In the genomic region with DNA sequence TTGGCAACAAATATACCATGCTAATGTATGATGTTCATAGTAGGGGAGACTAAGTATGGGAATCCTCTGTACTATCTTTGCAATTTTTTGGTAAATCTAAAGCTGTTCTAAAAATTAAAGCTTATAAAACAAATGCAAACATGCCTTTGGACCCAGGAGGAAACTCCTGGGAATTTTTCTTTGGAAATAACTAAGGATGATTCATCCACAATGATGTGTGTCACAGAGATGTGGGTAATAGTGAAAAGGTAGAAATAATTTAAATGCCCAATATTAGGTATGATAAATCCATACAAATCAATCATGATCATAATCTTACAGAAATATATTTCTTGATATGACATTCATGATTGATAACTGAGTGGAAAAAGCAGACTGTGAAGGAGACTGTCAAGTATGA, we compare ENCODE assay signal across 31 cellular contexts.
DNase-seq lines count a peak whose midpoint lies in the region; ATAC-seq and TF ChIP-seq lines count a peak whose summit lies in the region.
"Had no signal": no experiment of that assay in that cellular context is flagged by ENCODE, and none has a peak within 500 bp of the region (broad histone marks: within the 10 kb centered on the region; RNA-seq: fewer than 3 reads in every experiment).

No MANE protein-coding gene starts in this region.

- H3K9me3 ChIP-seq in mesenchymal stem cell (ENCODE audit: control insufficient read depth, low read length), result no peaks in the 10 kb centered on the region
- H3K9me3 ChIP-seq: gastroesophageal sphincter, ovary, suprapubic skin, vagina had no signal

- no peaks in the 10 kb centered on the region for H3K27me3 ChIP-seq in mesenchymal stem cell (ENCODE audit: control insufficient read depth in 1 of 2, insufficient read depth in 1 of 2, low read length in 2 of 2)
- H3K27me3 ChIP-seq: gastroesophageal sphincter, ovary, suprapubic skin, vagina had no signal

- no peak overlapping the region for H3K18ac ChIP-seq in mesenchymal stem cell (ENCODE audit: low read depth in 1 of 2, low read length in 2 of 2)

- H3K23ac ChIP-seq in mesenchymal stem cell (ENCODE audit: low read length in 2 of 2), result no peak overlapping the region

- no peak overlapping the region for H3K14ac ChIP-seq in mesenchymal stem cell (ENCODE audit: low read length in 2 of 2)

- H3K36me3 Mint-ChIP-seq in chondrocyte (ENCODE audit: low read depth) (no peaks in the 10 kb centered on the region), immature natural killer cell (peaks cover 0 to 5% (median 3%) of the 10 kb centered on the region in 3 donors)
- H3K36me3 Mint-ChIP-seq: stimulated activated effector memory CD8-positive, alpha-beta T cell treated with anti-CD3 and anti-CD28 coated beads, Interleukin-12 subunit alpha, Interleukin-12 subunit beta, amount 100 ng/mL, for 72 hours had no signal

- TF ChIP-seq CTCF in chondrocyte (IDR thresholded peaks at IDR 0.05), result no peak

- H3K36me3 ChIP-seq in mesenchymal stem cell (ENCODE audit: control insufficient read depth in 1 of 2, insufficient read depth in 2 of 2, low read depth in 1 of 2, low read length in 2 of 2), result peaks cover 0 to 4% of the 10 kb centered on the region in 2 experiments
- H3K36me3 ChIP-seq: gastroesophageal sphincter, ovary, suprapubic skin, vagina had no signal

- H3K79me1 ChIP-seq in mesenchymal stem cell (replicated peaks; ENCODE audit: low read length, poor library complexity, severe bottlenecking), result peaks cover 30% of the 10 kb centered on the region

- no peak overlapping the region for H3K4me3 Mint-ChIP-seq in chondrocyte (ENCODE audit: unreplicated experiment)
- no peak overlapping the region for H3K4me3 Mint-ChIP-seq in immature natural killer cell
- H3K4me3 Mint-ChIP-seq: activated naive CD8-positive, alpha-beta T cell; activated T-helper 17 cell treated with anti-CD3 and anti-CD28 coated beads, Interleukin-2, amount 50 U/mL, for 72 hours; CD4-positive, alpha-beta memory T cell; nephron; stimulated activated effector memory CD8-positive, alpha-beta T cell treated with anti-CD3 and anti-CD28 coated beads, Interleukin-12 subunit alpha, Interleukin-12 subunit beta, amount 100 ng/mL, for 72 hours; WTC11 had no signal

- no peaks in the 10 kb centered on the region for H3K27me3 Mint-ChIP-seq in chondrocyte (ENCODE audit: low read depth)
- no peaks in the 10 kb centered on the region for H3K27me3 Mint-ChIP-seq in immature natural killer cell (ENCODE audit: low read depth in 3 of 3)
- H3K27me3 Mint-ChIP-seq: activated naive CD8-positive, alpha-beta T cell; activated T-helper 17 cell treated with anti-CD3 and anti-CD28 coated beads, Interleukin-2, amount 50 U/mL, for 72 hours; CD4-positive, alpha-beta memory T cell had no signal

- H2AK5ac ChIP-seq in mesenchymal stem cell (ENCODE audit: low read length, severe bottlenecking), result no peak overlapping the region

- peak; percentile 44 for DNase-seq in EL
- DNase-seq in NCI-H226, result peak; percentile 36
- DNase-seq in chondrocyte (ENCODE audit: low spot score), result no peak
- peak; percentile 23 for DNase-seq in mesenchymal stem cell
- DNase-seq in immature natural killer cell, result no peak
- DNase-seq in stimulated activated CD4-positive, alpha-beta T cell treated with anti-CD3 and anti-CD28 coated beads, Interleukin-2, amount 100 ng/mL, for 48 hours, result no peak
- DNase-seq: AML-193; CD4-positive, alpha-beta memory T cell; erythroblast; H7; hypothalamus; left ventricle myocardium superior; NCI-H1105; NCI-H2029; NCI-H2227 treated with DMSO at 0.1 percent for 48 hours; NCI-H82; ovary; stimulated activated CD4-positive, alpha-beta T cell treated with anti-CD3 and anti-CD28 coated beads, Interleukin-2, amount 100 ng/mL, for 24 hours; SW 1271; T1000 had no signal

- no peak overlapping the region for H2BK15ac ChIP-seq in mesenchymal stem cell (ENCODE audit: low read depth, poor library complexity, severe bottlenecking)

- no peak overlapping the region for H4K8ac ChIP-seq in mesenchymal stem cell (ENCODE audit: low read length)

- no peak overlapping the region for H3K9ac ChIP-seq in mesenchymal stem cell (ENCODE audit: low read length)

- no peak for ATAC-seq in GM18870 (IDR thresholded peaks at IDR 0.05; ENCODE audit: unreplicated experiment)
- ATAC-seq: activated T-helper 17 cell treated with anti-CD3 and anti-CD28 coated beads, Interleukin-2, amount 50 U/mL, for 72 hours; gastroesophageal sphincter; Right ventricle myocardium inferior; stimulated activated effector memory CD8-positive, alpha-beta T cell treated with anti-CD3 and anti-CD28 coated beads, Interleukin-12 subunit alpha, Interleukin-12 subunit beta, amount 100 ng/mL, for 72 hours; WTC11 had no signal

- peak overlapping the region; percentile 39 for H3K27ac Mint-ChIP-seq in chondrocyte (ENCODE audit: unreplicated experiment)
- H3K27ac Mint-ChIP-seq in immature natural killer cell, result no peak overlapping the region
- H3K27ac Mint-ChIP-seq: activated naive CD8-positive, alpha-beta T cell; activated T-helper 17 cell treated with anti-CD3 and anti-CD28 coated beads, Interleukin-2, amount 50 U/mL, for 72 hours; CD4-positive, alpha-beta memory T cell; nephron; WTC11 had no signal

- no peak overlapping the region for H3K4ac ChIP-seq in mesenchymal stem cell (ENCODE audit: low read depth in 1 of 2, low read length in 2 of 2)

- H3K27ac ChIP-seq in mesenchymal stem cell (ENCODE audit: low read length, poor library complexity, severe bottlenecking), result no peak overlapping the region
- H3K27ac ChIP-seq: gastroesophageal sphincter, ovary, suprapubic skin, vagina had no signal

- no peak overlapping the region for H2AFZ ChIP-seq in mesenchymal stem cell (ENCODE audit: low read depth, low read length)

- H3K4me2 ChIP-seq in mesenchymal stem cell (ENCODE audit: low read length, poor library complexity, severe bottlenecking), result no peak overlapping the region
- H3K4me2 ChIP-seq: smooth muscle cell had no signal

- no peak overlapping the region for H4K91ac ChIP-seq in mesenchymal stem cell (ENCODE audit: low read length)

- no peak overlapping the region for H2BK5ac ChIP-seq in mesenchymal stem cell (ENCODE audit: low read depth, low read length, poor library complexity, severe bottlenecking)

- H3K9me3 Mint-ChIP-seq in chondrocyte (ENCODE audit: low read depth) (no peaks in the 10 kb centered on the region), immature natural killer cell (no peaks in the 10 kb centered on the region)
- H3K9me3 Mint-ChIP-seq: activated T-helper 17 cell treated with anti-CD3 and anti-CD28 coated beads, Interleukin-2, amount 50 U/mL, for 72 hours; CD4-positive, alpha-beta memory T cell; nephron had no signal

- H3K4me1 ChIP-seq in mesenchymal stem cell (ENCODE audit: control insufficient read depth, insufficient read depth, low read depth, low read length), result peaks cover 5% of the 10 kb centered on the region

- H3K4me3 ChIP-seq in mesenchymal stem cell (ENCODE audit: insufficient read depth in 1 of 2, low read depth in 1 of 2, low read length in 2 of 2), result no peak overlapping the region
- H3K4me3 ChIP-seq: gastroesophageal sphincter, ovary, smooth muscle cell, suprapubic skin, vagina had no signal

- H2BK12ac ChIP-seq in mesenchymal stem cell (ENCODE audit: low read length in 2 of 2), result no peak overlapping the region

- H3K4me1 Mint-ChIP-seq in chondrocyte (ENCODE audit: low read depth) (peaks cover 49% of the 10 kb centered on the region), immature natural killer cell (peaks cover 43 to 74% of the 10 kb centered on the region in 2 donors)
- H3K4me1 Mint-ChIP-seq: WTC11 had no signal

- H2BK120ac ChIP-seq in mesenchymal stem cell (ENCODE audit: low read depth, low read length), result no peak overlapping the region

Comparison
In these comparisons a context has a peak if more than half of its experiments do, and no peak if none do; other contexts are left out.
1. DNase-seq: peak in EL (single experiment), NCI-H226 (single experiment) and mesenchymal stem cell (single experiment); none in chondrocyte (single experiment), immature natural killer cell (0 of 3) and stimulated activated CD4-positive, alpha-beta T cell treated with anti-CD3 and anti-CD28 coated beads, Interleukin-2, amount 100 ng/mL, for 48 hours (0 of 2).